Comparison of ENCODE assay signal across 20 cellular contexts in the genomic region with DNA sequence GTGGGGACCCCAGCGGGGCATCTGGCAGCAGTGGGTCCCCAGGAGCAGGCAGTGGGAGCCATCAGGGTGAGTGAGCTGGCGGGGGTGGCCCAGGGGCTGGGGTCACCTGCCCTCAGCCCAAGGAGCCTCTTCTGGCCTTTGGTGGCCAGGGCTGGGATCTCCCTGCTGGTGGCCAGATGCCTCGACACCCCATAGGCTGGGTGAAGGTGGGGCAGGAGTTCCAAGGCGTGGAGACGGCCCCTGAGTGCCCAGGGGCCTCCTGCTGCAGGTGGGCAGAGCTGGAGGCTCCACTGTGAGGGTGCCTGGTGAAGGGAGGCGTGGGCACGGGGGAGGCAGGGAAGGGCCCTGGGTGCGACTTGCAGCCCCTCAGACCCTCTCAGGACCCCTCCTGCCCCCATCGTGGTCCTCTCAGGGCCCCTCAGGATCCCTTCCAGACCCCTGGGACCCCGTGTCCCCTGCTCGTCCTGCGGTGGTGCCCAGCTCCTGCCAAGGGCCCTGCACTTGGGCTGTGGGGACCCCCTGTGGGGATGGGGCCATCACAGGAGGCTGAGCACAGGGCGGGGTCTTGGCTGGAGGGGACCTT. TPM values are rescaled to one million over a fixed set of nuclear protein-coding genes. Genes with fewer than 3 reads are reported as not detected.
DNase-seq lines count a peak whose midpoint lies in the region; ATAC-seq and TF ChIP-seq lines count a peak whose summit lies in the region.
"Had no signal": no experiment of that assay in that cellular context is flagged by ENCODE, and none has a peak within 500 bp of the region (broad histone marks: within the 10 kb centered on the region; RNA-seq: fewer than 3 reads in every experiment).

No MANE protein-coding gene starts in this region.

- no peaks in the 10 kb centered on the region for H3K4me1 ChIP-seq in RWPE2 (ENCODE audit: insufficient read depth, poor library complexity, severe bottlenecking)
- no peaks in the 10 kb centered on the region for H3K4me1 ChIP-seq in sigmoid colon

- H3K27ac ChIP-seq in RWPE2 (ENCODE audit: poor library complexity, severe bottlenecking) (no peak overlapping the region), sigmoid colon (no peak overlapping the region)

- intact Hi-C loops in left colon (cut with DNase I, micrococcal nuclease) (no loop called here), sigmoid colon (cut with DNase I) (no loop called here)

- H3K27ac Mint-ChIP-seq in activated naive CD8-positive, alpha-beta T cell treated with anti-CD3 and anti-CD28 coated beads for 36 hours = no peak overlapping the region
- no peak overlapping the region for H3K27ac Mint-ChIP-seq in activated naive CD8-positive, alpha-beta T cell treated with anti-CD3 and anti-CD28 coated beads, Interleukin-2, amount 50 U/mL, for 24 hours
- H3K27ac Mint-ChIP-seq: mesothelial cell of epicardium had no signal

- H3K27me3 ChIP-seq in RWPE2 (ENCODE audit: insufficient read depth, poor library complexity, severe bottlenecking) (no peaks in the 10 kb centered on the region), sigmoid colon (peaks cover 0 to 7% (median 0%) of the 10 kb centered on the region in 3 donors)
- H3K27me3 ChIP-seq: MG63 had no signal

- H3K36me3 ChIP-seq in RWPE2 (ENCODE audit: low read depth) = no peaks in the 10 kb centered on the region
- H3K36me3 ChIP-seq in sigmoid colon = no peaks in the 10 kb centered on the region
- H3K36me3 ChIP-seq: MG63 had no signal

- ATAC-seq in activated naive CD8-positive, alpha-beta T cell treated with anti-CD3 and anti-CD28 coated beads, Interleukin-2, amount 50 U/mL, for 24 hours = no peak
- no peak for ATAC-seq in RWPE2 (ENCODE audit: low read depth)
- no peak for ATAC-seq in left colon
- ATAC-seq in HG03025 (IDR thresholded peaks at IDR 0.05; ENCODE audit: low FRiP score, unreplicated experiment) = no peak
- ATAC-seq in HG03095 (IDR thresholded peaks at IDR 0.05; ENCODE audit: unreplicated experiment) = no peak
- ATAC-seq: Panc1 had no signal

- H3K9me3 Mint-ChIP-seq in activated naive CD8-positive, alpha-beta T cell treated with anti-CD3 and anti-CD28 coated beads for 36 hours = peaks cover 6% of the 10 kb centered on the region
- H3K9me3 Mint-ChIP-seq in activated naive CD8-positive, alpha-beta T cell treated with anti-CD3 and anti-CD28 coated beads, Interleukin-2, amount 50 U/mL, for 24 hours = peaks cover 6% of the 10 kb centered on the region

- H3K4me3 Mint-ChIP-seq in activated naive CD8-positive, alpha-beta T cell treated with anti-CD3 and anti-CD28 coated beads for 36 hours = no peak overlapping the region
- no peak overlapping the region for H3K4me3 Mint-ChIP-seq in activated naive CD8-positive, alpha-beta T cell treated with anti-CD3 and anti-CD28 coated beads, Interleukin-2, amount 50 U/mL, for 24 hours
- H3K4me3 Mint-ChIP-seq: activated T-cell treated with anti-CD3 and anti-CD28 coated beads, Interleukin-2, amount 50 U/mL, for 24 hours; mesothelial cell of epicardium; neural crest cell had no signal

- peaks cover 27% of the 10 kb centered on the region for H3K36me3 Mint-ChIP-seq in activated naive CD8-positive, alpha-beta T cell treated with anti-CD3 and anti-CD28 coated beads for 36 hours
- peaks cover 10% of the 10 kb centered on the region for H3K36me3 Mint-ChIP-seq in activated naive CD8-positive, alpha-beta T cell treated with anti-CD3 and anti-CD28 coated beads, Interleukin-2, amount 50 U/mL, for 24 hours (ENCODE audit: low read depth)

- TF ChIP-seq EP300 in sigmoid colon (IDR thresholded peaks at IDR 0.05) = no peak

- H3K9me3 ChIP-seq in RWPE2 (ENCODE audit: severe bottlenecking) (no peaks in the 10 kb centered on the region), sigmoid colon (no peaks in the 10 kb centered on the region)

- WGBS in sigmoid colon, 2 donors = 91 to 95% methylated on average over 13 of the region's 13 CpGs

- DNase-seq in activated naive CD8-positive, alpha-beta T cell treated with anti-CD3 and anti-CD28 coated beads for 36 hours = peak; percentile 0
- DNase-seq in activated naive CD8-positive, alpha-beta T cell treated with anti-CD3 and anti-CD28 coated beads, Interleukin-2, amount 50 U/mL, for 24 hours = no peak
- DNase-seq in RWPE2 (ENCODE audit: low spot score) (peak; percentile 49), left colon (peak; percentile 7 to 22), sigmoid colon (peak; percentile 54)
- DNase-seq in stimulated activated naive CD4-positive, alpha-beta T cell (lab: John Stamatoyannopoulos, UW) = no peak
- DNase-seq: amygdala; caudate nucleus; effector CD4-positive, alpha-beta T cell; MG63; NCI-H1694; NCI-H82; retina had no signal

- peaks cover 40% of the 10 kb centered on the region for H3K4me1 Mint-ChIP-seq in activated naive CD8-positive, alpha-beta T cell treated with anti-CD3 and anti-CD28 coated beads for 36 hours
- H3K4me1 Mint-ChIP-seq in activated naive CD8-positive, alpha-beta T cell treated with anti-CD3 and anti-CD28 coated beads, Interleukin-2, amount 50 U/mL, for 24 hours = peaks cover 48% of the 10 kb centered on the region
- H3K4me1 Mint-ChIP-seq: neural crest cell had no signal

- H3K4me3 ChIP-seq in RWPE2 (ENCODE audit: severe bottlenecking) (no peak overlapping the region), sigmoid colon (no peak overlapping the region)
- H3K4me3 ChIP-seq: MG63 had no signal

- no peak for TF ChIP-seq POLR2A in sigmoid colon (IDR thresholded peaks at IDR 0.05)

- TF ChIP-seq CTCF in RWPE2 (IDR thresholded peaks at IDR 0.05; ENCODE audit: poor library complexity, severe bottlenecking) (no peak), sigmoid colon (IDR thresholded peaks at IDR 0.05) (no peak)

- H3K27me3 Mint-ChIP-seq in activated naive CD8-positive, alpha-beta T cell treated with anti-CD3 and anti-CD28 coated beads for 36 hours = no peaks in the 10 kb centered on the region
- no peaks in the 10 kb centered on the region for H3K27me3 Mint-ChIP-seq in activated naive CD8-positive, alpha-beta T cell treated with anti-CD3 and anti-CD28 coated beads, Interleukin-2, amount 50 U/mL, for 24 hours
- H3K27me3 Mint-ChIP-seq: activated T-cell treated with anti-CD3 and anti-CD28 coated beads, Interleukin-2, amount 50 U/mL, for 24 hours had no signal

RNA-seq across cellular contexts. Expression of gene GPR35, which starts 5.0 kb away (rescaled TPM):
- total RNA-seq in activated naive CD8-positive, alpha-beta T cell treated with anti-CD3 and anti-CD28 coated beads for 36 hours = 1 to 10 TPM; 7.6 to 7.8 TPM
- 10 to 100 TPM; 67.5 to 84.3 TPM for total RNA-seq in left colon
- total RNA-seq in sigmoid colon = 1 to 10 TPM; 1.3 to 7.8 (median 3.5) TPM
- 10 to 100 TPM; 28.2 to 76.6 (median 33.0) TPM for polyA plus RNA-seq in sigmoid colon
- polyA plus RNA-seq: fibroblast of lung had no signal

RNA-seq across cellular contexts. Expression of gene CAPN10, which starts 33.7 kb away (rescaled TPM):
- 10 to 100 TPM; 30.1 to 32.3 TPM for total RNA-seq in activated naive CD8-positive, alpha-beta T cell treated with anti-CD3 and anti-CD28 coated beads for 36 hours
- total RNA-seq in left colon (10 to 100 TPM; 33.6 to 36.1 TPM), sigmoid colon (10 to 100 TPM; 10.5 to 27.7 (median 16.3) TPM)
- 10 to 100 TPM; 11.4 to 33.0 (median 16.4) TPM for polyA plus RNA-seq in sigmoid colon

RNA-seq across cellular contexts. Expression of gene RNPEPL1, which starts 52.0 kb away (rescaled TPM):
- 10 to 100 TPM; 33.8 to 37.2 TPM for total RNA-seq in activated naive CD8-positive, alpha-beta T cell treated with anti-CD3 and anti-CD28 coated beads for 36 hours
- total RNA-seq in left colon (100 to 1,000 TPM in 1 of 2 donors, 10 to 100 TPM in 1; 91.4 to 107 TPM), sigmoid colon (10 to 100 TPM; 23.1 to 87.8 (median 28.4) TPM)
- polyA plus RNA-seq in sigmoid colon = 100 to 1,000 TPM in 2 of 3 donors, 10 to 100 TPM in 1; 64.3 to 136 (median 102) TPM

Comparison
In these comparisons a context has a peak if more than half of its experiments do, and no peak if none do; other contexts are left out.
1. DNase-seq: peak in activated naive CD8-positive, alpha-beta T cell treated with anti-CD3 and anti-CD28 coated beads for 36 hours (single experiment), RWPE2 (single experiment), left colon (2 of 2) and sigmoid colon (single experiment); none in activated naive CD8-positive, alpha-beta T cell treated with anti-CD3 and anti-CD28 coated beads, Interleukin-2, amount 50 U/mL, for 24 hours (single experiment) and stimulated activated naive CD4-positive, alpha-beta T cell (0 of 6).
2. RNA of gene GPR35, which starts 5.0 kb away (total RNA-seq): 67.5 to 84.3 TPM in left colon; 7.6 to 7.8 TPM in activated naive CD8-positive, alpha-beta T cell treated with anti-CD3 and anti-CD28 coated beads for 36 hours and 1.3 to 7.8 TPM in sigmoid colon; every median in the first group is over 4 times any median in the second.